Comparison of ENCODE assay signal across 7 cellular contexts in genomic region chr17:4998666-4999428, GRCh38. TPM values are rescaled to one million over a fixed set of nuclear protein-coding genes. Genes with fewer than 3 reads are reported as not detected.
DNase-seq lines count a peak whose midpoint lies in the region; ATAC-seq, FAIRE-seq and TF ChIP-seq lines count a peak whose summit lies in the region.
"Had no signal": no experiment of that assay in that cellular context is flagged by ENCODE, and none has a peak within 500 bp of the region (broad histone marks: within the 10 kb centered on the region; RNA-seq: fewer than 3 reads in every experiment).

No MANE protein-coding gene starts in this region.

- peaks cover 3% of the 10 kb centered on the region for H4K20me1 ChIP-seq in keratinocyte (ENCODE audit: control insufficient read depth, extremely low read depth, insufficient read depth, low read length)

- no peaks in the 10 kb centered on the region for H3K9me3 ChIP-seq in CD8-positive, alpha-beta T cell (ENCODE audit: low read length)
- H3K9me3 ChIP-seq in keratinocyte (ENCODE audit: control insufficient read depth, low read depth, low read length): no peaks in the 10 kb centered on the region

- no peak for ATAC-seq in CD8-positive, alpha-beta T cell
- ATAC-seq in SK-N-SH treated with all-trans-retinoic acid at 6 μM for 48 hours (peak; percentile 12), GM18505 (IDR thresholded peaks at IDR 0.05; ENCODE audit: unreplicated experiment) (no peak)

- TF ChIP-seq CTCF in CD8-positive, alpha-beta T cell (IDR thresholded peaks at IDR 0.05): no peak
- TF ChIP-seq CTCF in keratinocyte (optimal IDR thresholded peaks at IDR 0.05 in 1 of 3, IDR thresholded peaks at IDR 0.05 in 1 of 3, conservative IDR thresholded peaks at IDR 0.05 in 1 of 3; ENCODE audit: extremely low read depth in 1 of 3, insufficient read depth in 2 of 3, low read length in 3 of 3): no peak

- H3K4me1 Mint-ChIP-seq in CD8-positive, alpha-beta T cell (ENCODE audit: low read depth): peaks cover 23% of the 10 kb centered on the region

- intact Hi-C loops in CD8-positive, alpha-beta T cell (cut with DNase I, micrococcal nuclease): loop anchor here (5.0 kb wide), 3 partner anchors 33 to 287 kb away; partner anchors contain the start of genes ARRB2 (in 1 of the 2) and ZNF232 (in 1 of the 2)

- H3K36me3 ChIP-seq in CD8-positive, alpha-beta T cell (ENCODE audit: insufficient read depth, low read length): peaks cover 5% of the 10 kb centered on the region
- H3K36me3 ChIP-seq in keratinocyte (ENCODE audit: control insufficient read depth in 2 of 2, extremely low read depth in 1 of 2, insufficient read depth in 2 of 2, low read length in 2 of 2): peaks cover 27 to 32% of the 10 kb centered on the region in 2 experiments

- no peaks in the 10 kb centered on the region for H3K9me1 ChIP-seq in keratinocyte (ENCODE audit: control insufficient read depth, extremely low read depth, insufficient read depth, low read length)

- no peaks in the 10 kb centered on the region for H3K27me3 ChIP-seq in CD8-positive, alpha-beta T cell (ENCODE audit: insufficient read depth, low read length)
- H3K27me3 ChIP-seq in keratinocyte (ENCODE audit: control insufficient read depth, extremely low read depth, insufficient read depth, low read length): no peaks in the 10 kb centered on the region

- no peaks in the 10 kb centered on the region for H3K9me3 Mint-ChIP-seq in CD8-positive, alpha-beta T cell

- CTCF ChIA-PET in CD8-positive, alpha-beta T cell (lab: Charles Lee): interaction anchor here (0.9 to 2.6 kb wide), 3 partner anchors 18 to 90 kb away, joined by 3 to 9 read pairs (median 4); no protein-coding TSS in a partner anchor

- H3K27ac Mint-ChIP-seq in CD8-positive, alpha-beta T cell: peak overlapping the region; percentile 42

- H3K4me1 ChIP-seq in CD8-positive, alpha-beta T cell (ENCODE audit: insufficient read depth, low read length): peaks cover 20% of the 10 kb centered on the region
- peaks cover 16% of the 10 kb centered on the region for H3K4me1 ChIP-seq in keratinocyte (ENCODE audit: control insufficient read depth, extremely low read depth, insufficient read depth, low read length)

- no peak for DNase-seq in CD8-positive, alpha-beta T cell
- DNase-seq in keratinocyte (ENCODE audit: low read depth, low spot score) (no peak), NOMO-1 (lab: John Stamatoyannopoulos, UW; ENCODE audit: unreplicated experiment in 2 of 2) (no peak), NK-92 (lab: John Stamatoyannopoulos, UW; ENCODE audit: unreplicated experiment) (no peak)

- H3K4me3 Mint-ChIP-seq in CD8-positive, alpha-beta T cell: peak overlapping the region; percentile 83

- dilution Hi-C loops in keratinocyte (cut with MboI; ENCODE audit: extremely low pct_ligation_motif_present, low sequenced_read_pairs): no loop called here

- peak; percentile 44 for FAIRE-seq in keratinocyte (lab: Jason Lieb, UNC)

- peak overlapping the region; percentile 81 for H3K4me2 ChIP-seq in keratinocyte (ENCODE audit: control insufficient read depth, extremely low read depth, insufficient read depth, low read depth, low read length)

- H3K79me2 ChIP-seq in keratinocyte (ENCODE audit: control insufficient read depth, insufficient read depth, low read length): peaks cover 39% of the 10 kb centered on the region

- POLR2A ChIA-PET in CD8-positive, alpha-beta T cell (lab: Charles Lee): interaction anchor here (2.5 to 2.9 kb wide), 2 partner anchors 11 to 59 kb away, joined by 13 to 22 read pairs; partner anchors contain the start of genes CAMTA2, RNF167 and SLC25A11

- peak overlapping the region; percentile 50 for H3K4me3 ChIP-seq in CD8-positive, alpha-beta T cell (ENCODE audit: low read depth, low read length)
- peak overlapping the region; percentile 92 to 99 (median 97) for H3K4me3 ChIP-seq in keratinocyte (ENCODE audit: control insufficient read depth in 2 of 3, extremely low read depth in 1 of 3, insufficient read depth in 2 of 3, low read depth in 1 of 3, low read length in 3 of 3)

- TF ChIP-seq POLR2A in GM18505 (IDR thresholded peaks at IDR 0.05; ENCODE audit: borderline replicate concordance, extremely low read depth, insufficient read depth, insufficient read length): no peak

- no peaks in the 10 kb centered on the region for H3K27me3 Mint-ChIP-seq in CD8-positive, alpha-beta T cell (ENCODE audit: low read depth)

- H3K36me3 Mint-ChIP-seq in CD8-positive, alpha-beta T cell: peaks cover 29% of the 10 kb centered on the region

- H3K9ac ChIP-seq in keratinocyte (ENCODE audit: control insufficient read depth, extremely low read depth, insufficient read depth, low read length): peak overlapping the region; percentile 86

- peak overlapping the region; percentile 40 for H2AFZ ChIP-seq in keratinocyte (ENCODE audit: control insufficient read depth, low read length)

- H3K27ac ChIP-seq in CD8-positive, alpha-beta T cell (ENCODE audit: low read depth, low read length): no peak overlapping the region
- peak overlapping the region; percentile 52 for H3K27ac ChIP-seq in keratinocyte (ENCODE audit: control insufficient read depth, insufficient read depth, low read length)

TF ChIP-seq in SK-N-SH treated with all-trans-retinoic acid at 6 μM for 48 hours, 23 proteins besides CTCF, POLR2A, EP300 and RAD21:
- no peak for TF ChIP-seq CSRNP3 (CRISPR knock-in tag; IDR thresholded peaks at IDR 0.05)

RNA-seq across cellular contexts. Expression of gene KIF1C, which starts 1.1 kb away (rescaled TPM):
- 1 to 10 TPM; 7.1 to 7.2 TPM for total RNA-seq in CD8-positive, alpha-beta T cell
- 85.3 to 93.7 TPM (median 91.1 TPM) in 3 replicates for polyA plus RNA-seq in keratinocyte
- polyA plus RNA-seq in keratinocyte (2011; ENCODE audit: low read depth): 309 TPM
- 71.2 and 118 TPM in 2 replicates for polyA plus RNA-seq in keratinocyte (2011; cell fraction: cytosol; rRNA removed)
- polyA plus RNA-seq in keratinocyte (2011; cell fraction: nucleus; rRNA removed): 119 and 120 TPM in 2 replicates
- 97.7 and 137 TPM in 2 replicates for polyA plus RNA-seq in keratinocyte (2012; ENCODE audit: low replicate concordance)
- 123 to 148 TPM (median 136 TPM) in 3 replicates for polyA minus RNA-seq in keratinocyte
- polyA minus RNA-seq in keratinocyte (2011; cell fraction: cytosol; rRNA and poly(A)+ RNA removed): 138 TPM
- polyA minus RNA-seq in keratinocyte (2011; cell fraction: nucleus; rRNA and poly(A)+ RNA removed): 49.5 and 67.5 TPM in 2 replicates

RNA-seq across cellular contexts. Expression of gene INCA1, which starts 1.5 kb away (rescaled TPM):
- under 1 TPM in 1 of 2 experiments, not detected in 1; 0.24 TPM for total RNA-seq in CD8-positive, alpha-beta T cell
- 0.21 to 0.39 TPM (median 0.26 TPM) in 3 replicates for polyA plus RNA-seq in keratinocyte
- polyA plus RNA-seq in keratinocyte (2011; ENCODE audit: low read depth): not detected
- 0.29 and 0.38 TPM in 2 replicates for polyA plus RNA-seq in keratinocyte (2011; cell fraction: cytosol; rRNA removed)
- polyA plus RNA-seq in keratinocyte (2011; cell fraction: nucleus; rRNA removed): 0.94 and 1.4 TPM in 2 replicates
- 0.53 and 0.69 TPM in 2 replicates for polyA plus RNA-seq in keratinocyte (2012; ENCODE audit: low replicate concordance)
- polyA minus RNA-seq in keratinocyte: 0.54 to 1.3 TPM in 2 of 3 replicates, not detected in the other
- polyA minus RNA-seq in keratinocyte (2011; cell fraction: cytosol; rRNA and poly(A)+ RNA removed): not detected
- 0.62 TPM in 1 of 2 replicates, not detected in the other for polyA minus RNA-seq in keratinocyte (2011; cell fraction: nucleus; rRNA and poly(A)+ RNA removed)

RNA-seq across cellular contexts. Expression of gene CAMTA2, which starts 11.4 kb away (rescaled TPM):
- total RNA-seq in CD8-positive, alpha-beta T cell: 10 to 100 TPM; 40.1 to 42.3 TPM
- 8.5 to 14.3 TPM (median 10.4 TPM) in 3 replicates for polyA plus RNA-seq in keratinocyte
- polyA plus RNA-seq in keratinocyte (2011; ENCODE audit: low read depth): 60.5 TPM
- 6.3 and 13.9 TPM in 2 replicates for polyA plus RNA-seq in keratinocyte (2011; cell fraction: cytosol; rRNA removed)
- polyA plus RNA-seq in keratinocyte (2011; cell fraction: nucleus; rRNA removed): 46.0 and 49.5 TPM in 2 replicates
- polyA plus RNA-seq in keratinocyte (2012; ENCODE audit: low replicate concordance): 21.5 and 24.2 TPM in 2 replicates
- polyA minus RNA-seq in keratinocyte: 14.2 to 51.5 TPM (median 17.5 TPM) in 3 replicates
- polyA minus RNA-seq in keratinocyte (2011; cell fraction: cytosol; rRNA and poly(A)+ RNA removed): 15.9 TPM
- polyA minus RNA-seq in keratinocyte (2011; cell fraction: nucleus; rRNA and poly(A)+ RNA removed): 14.1 and 15.5 TPM in 2 replicates

RNA-seq across cellular contexts. Expression of gene SPAG7, which starts 31.2 kb away (rescaled TPM):
- total RNA-seq in CD8-positive, alpha-beta T cell: 10 to 100 TPM; 34.5 to 34.7 TPM
- 65.6 to 73.7 TPM (median 65.7 TPM) in 3 replicates for polyA plus RNA-seq in keratinocyte
- 39.6 TPM for polyA plus RNA-seq in keratinocyte (2011; ENCODE audit: low read depth)
- polyA plus RNA-seq in keratinocyte (2011; cell fraction: cytosol; rRNA removed): 46.8 and 64.1 TPM in 2 replicates
- polyA plus RNA-seq in keratinocyte (2011; cell fraction: nucleus; rRNA removed): 56.0 and 62.5 TPM in 2 replicates
- polyA plus RNA-seq in keratinocyte (2012; ENCODE audit: low replicate concordance): 54.3 and 69.1 TPM in 2 replicates
- 18.4 to 26.5 TPM (median 23.3 TPM) in 3 replicates for polyA minus RNA-seq in keratinocyte
- 24.9 TPM for polyA minus RNA-seq in keratinocyte (2011; cell fraction: cytosol; rRNA and poly(A)+ RNA removed)
- polyA minus RNA-seq in keratinocyte (2011; cell fraction: nucleus; rRNA and poly(A)+ RNA removed): 11.5 and 22.7 TPM in 2 replicates

RNA-seq across cellular contexts. Expression of gene SLC52A1, which starts 36.4 kb away (rescaled TPM):
- total RNA-seq in CD8-positive, alpha-beta T cell: not detected
- 0.16 to 0.21 TPM (median 0.21 TPM) in 3 replicates for polyA plus RNA-seq in keratinocyte
- not detected for polyA plus RNA-seq in keratinocyte (2011; ENCODE audit: low read depth)
- 0.04 and 0.12 TPM in 2 replicates for polyA plus RNA-seq in keratinocyte (2011; cell fraction: cytosol; rRNA removed)
- polyA plus RNA-seq in keratinocyte (2011; cell fraction: nucleus; rRNA removed): 0.38 and 0.68 TPM in 2 replicates
- polyA plus RNA-seq in keratinocyte (2012; ENCODE audit: low replicate concordance): 0.18 and 0.30 TPM in 2 replicates
- polyA minus RNA-seq in keratinocyte: 0.13 to 0.30 TPM (median 0.26 TPM) in 3 replicates
- polyA minus RNA-seq in keratinocyte (2011; cell fraction: cytosol; rRNA and poly(A)+ RNA removed): 0.77 TPM
- polyA minus RNA-seq in keratinocyte (2011; cell fraction: nucleus; rRNA and poly(A)+ RNA removed): 0.42 and 0.47 TPM in 2 replicates
- total RNA-seq: HT1080 had no signal
